In the genomic region with DNA sequence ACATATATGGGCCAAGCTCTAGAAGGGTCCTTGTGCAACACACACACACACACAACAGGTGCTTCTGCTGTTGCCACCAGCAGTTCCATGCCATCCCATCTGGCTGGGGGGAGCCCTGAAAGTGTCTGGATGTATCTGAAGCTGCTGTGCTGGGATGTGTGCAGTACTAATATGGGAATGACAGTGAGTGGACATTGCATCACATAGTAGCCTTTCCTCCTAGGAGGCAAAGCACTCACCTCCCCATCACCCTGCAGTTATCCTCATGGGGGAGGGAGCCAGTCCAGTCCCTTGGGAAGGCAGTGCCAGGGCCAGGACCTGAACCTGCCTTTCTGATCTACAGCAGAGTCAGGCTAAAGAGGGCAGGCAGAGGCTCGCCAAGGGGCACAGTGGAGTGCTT, we compare ENCODE assay signal across 20 cellular contexts.
DNase-seq lines count a peak whose midpoint lies in the region; ATAC-seq and TF ChIP-seq lines count a peak whose summit lies in the region.
"Had no signal": no experiment of that assay in that cellular context is flagged by ENCODE, and none has a peak within 500 bp of the region (broad histone marks: within the 10 kb centered on the region; RNA-seq: fewer than 3 reads in every experiment).

No MANE protein-coding gene starts in this region.

- H3K18ac ChIP-seq in IMR-90 (ENCODE audit: low read depth, low read length) (peak overlapping the region; percentile 82), mesenchymal stem cell (ENCODE audit: low read depth in 1 of 2, low read length in 2 of 2) (peak overlapping the region in 1 of 2 experiments; percentile 92)

- peaks cover 27% of the 10 kb centered on the region for H3K27me3 Mint-ChIP-seq in T-helper 17 cell
- H3K27me3 Mint-ChIP-seq: B cell; CD4-positive, CD25-positive, alpha-beta regulatory T cell had no signal

- no peak overlapping the region; the same call in 1 of the 2 replicates for H3K23ac ChIP-seq in IMR-90 (ENCODE audit: low read depth, low read length)
- peak overlapping the region in 1 of 2 experiments; percentile 78 for H3K23ac ChIP-seq in mesenchymal stem cell (ENCODE audit: low read length in 2 of 2)

- TF ChIP-seq CTCF in IMR-90 (conservative IDR thresholded peaks at IDR 0.05; ENCODE audit: low read depth, low read length): no peak
- TF ChIP-seq CTCF in transverse colon (IDR thresholded peaks at IDR 0.05): no peak

- peak overlapping the region; percentile 91 for H3K4ac ChIP-seq in IMR-90 (ENCODE audit: low read depth, low read length)
- H3K4ac ChIP-seq in mesenchymal stem cell (ENCODE audit: low read depth in 1 of 2, low read length in 2 of 2): peak overlapping the region in 1 of 2 experiments; percentile 61

- peak overlapping the region; percentile 20; the same call in 1 of the 2 replicates for H3K9ac ChIP-seq in IMR-90 (ENCODE audit: low read depth, low read length)
- no peak overlapping the region for H3K9ac ChIP-seq in mesenchymal stem cell (ENCODE audit: low read length)
- H3K9ac ChIP-seq: BLaER1 had no signal

- H4K91ac ChIP-seq in IMR-90 (ENCODE audit: insufficient read depth, low read depth, low read length) (peak overlapping the region; percentile 96), mesenchymal stem cell (ENCODE audit: low read length) (peak overlapping the region; percentile 35)

- H3K4me3 ChIP-seq in IMR-90 (ENCODE audit: insufficient read depth, low read depth, low read length) (no peak overlapping the region), mesenchymal stem cell (ENCODE audit: insufficient read depth in 1 of 2, low read depth in 1 of 2, low read length in 2 of 2) (no peak overlapping the region), transverse colon (no peak overlapping the region)
- H3K4me3 ChIP-seq: BLaER1, GM23338 had no signal

- peak overlapping the region; percentile 84 for H2BK20ac ChIP-seq in IMR-90 (ENCODE audit: low read depth, low read length)

- H3K4me1 ChIP-seq in IMR-90 (ENCODE audit: control insufficient read depth, insufficient read depth, low read length): peaks cover 46% of the 10 kb centered on the region
- peaks cover 38% of the 10 kb centered on the region for H3K4me1 ChIP-seq in mesenchymal stem cell (ENCODE audit: control insufficient read depth, insufficient read depth, low read depth, low read length)
- peaks cover 5 to 28% (median 21%) of the 10 kb centered on the region in 4 donors for H3K4me1 ChIP-seq in transverse colon

- WGBS in IMR-90 (ENCODE audit: extremely low coverage in 2 of 2, insufficient read length in 1 of 2), 2 experiments: 100% methylated on average over 1 of the region's 1 CpG; no CpG with 5 or more reads in 1 of the 2 experiments
- 100% methylated on average over 1 of the region's 1 CpG for WGBS in mesenchymal stem cell
- no CpG with 5 or more reads among the region's 1 CpG for WGBS in transverse colon (ENCODE audit: low coverage in 1 of 2), 2 donors

- H2BK5ac ChIP-seq in IMR-90 (ENCODE audit: low read depth, low read length, poor library complexity, severe bottlenecking) (peak overlapping the region; percentile 64), mesenchymal stem cell (ENCODE audit: low read depth, low read length, poor library complexity, severe bottlenecking) (no peak overlapping the region)

- no peaks in the 10 kb centered on the region for H3K27me3 ChIP-seq in IMR-90 (ENCODE audit: control insufficient read depth, insufficient read depth, low read length)
- H3K27me3 ChIP-seq in mesenchymal stem cell (ENCODE audit: control insufficient read depth in 1 of 2, insufficient read depth in 1 of 2, low read length in 2 of 2): no peaks in the 10 kb centered on the region
- no peaks in the 10 kb centered on the region for H3K27me3 ChIP-seq in transverse colon
- H3K27me3 ChIP-seq: BLaER1 had no signal

- no peak for TF ChIP-seq EP300 in transverse colon (IDR thresholded peaks at IDR 0.05; ENCODE audit: low read depth)

- H3K14ac ChIP-seq in IMR-90 (replicated peaks; ENCODE audit: low read depth, low read length) (peak overlapping the region; percentile 41), mesenchymal stem cell (ENCODE audit: low read length in 2 of 2) (peak overlapping the region in 1 of 2 experiments; percentile 51)

- H3K79me1 ChIP-seq in IMR-90 (ENCODE audit: low read depth in 1 of 2, low read length in 2 of 2): peaks cover 14 to 47% of the 10 kb centered on the region in 2 experiments; a peak in 3 of 4 replicates
- H3K79me1 ChIP-seq in mesenchymal stem cell (replicated peaks; ENCODE audit: low read length, poor library complexity, severe bottlenecking): no peaks in the 10 kb centered on the region

- no peak overlapping the region for H3K27ac Mint-ChIP-seq in T-helper 17 cell
- H3K27ac Mint-ChIP-seq: B cell; CD4-positive, CD25-positive, alpha-beta regulatory T cell; CD8-positive, alpha-beta T cell; GM23338; H9; HFFc6 had no signal

- peak overlapping the region; percentile 19 for H2AK9ac ChIP-seq in IMR-90 (replicated peaks; ENCODE audit: low read depth, low read length, poor library complexity)

- H4K5ac ChIP-seq in IMR-90 (ENCODE audit: low read depth, low read length): peak overlapping the region; percentile 71

- H2BK12ac ChIP-seq in mesenchymal stem cell (ENCODE audit: low read length in 2 of 2): peak overlapping the region; percentile 75 to 89

- dilution Hi-C loops in IMR-90 (cut with HindIII; ENCODE audit: low sequenced_read_pairs, unreplicated experiment): no loop called here

- POLR2A ChIA-PET in IMR-90 (lab: Charles Lee; ENCODE audit: unreplicated experiment): no interaction called here

- H3K9me3 ChIP-seq in IMR-90 (ENCODE audit: control insufficient read depth, insufficient read depth, low read length): no peaks in the 10 kb centered on the region
- H3K9me3 ChIP-seq in mesenchymal stem cell (ENCODE audit: control insufficient read depth, low read length): no peaks in the 10 kb centered on the region
- H3K9me3 ChIP-seq in transverse colon: no peaks in the 10 kb centered on the region
- no peaks in the 10 kb centered on the region for H3K9me3 ChIP-seq in T-helper 17 cell (ENCODE audit: control insufficient read depth, low read length, poor library complexity, severe bottlenecking)

- peak overlapping the region; percentile 52 for H2AFZ ChIP-seq in IMR-90 (replicated peaks; ENCODE audit: low read length, poor library complexity)
- H2AFZ ChIP-seq in mesenchymal stem cell (ENCODE audit: low read depth, low read length): no peak overlapping the region
- H2AFZ ChIP-seq: GM23338 had no signal

- H2BK120ac ChIP-seq in IMR-90 (ENCODE audit: low read depth, low read length) (peak overlapping the region; percentile 88), mesenchymal stem cell (ENCODE audit: low read depth, low read length) (no peak overlapping the region)

- H3K27ac ChIP-seq in IMR-90 (ENCODE audit: insufficient read depth, low read length): peak overlapping the region; percentile 4; the same call in 1 of the 2 replicates
- no peak overlapping the region for H3K27ac ChIP-seq in mesenchymal stem cell (ENCODE audit: low read length, poor library complexity, severe bottlenecking)
- H3K27ac ChIP-seq in transverse colon: no peak overlapping the region
- H3K27ac ChIP-seq: BLaER1, C4-2B had no signal

- CTCF ChIA-PET in IMR-90 (lab: Yijun Ruan, JAX): no interaction called here

- H3K36me3 Mint-ChIP-seq in T-helper 17 cell (ENCODE audit: low read depth): no peaks in the 10 kb centered on the region
- H3K36me3 Mint-ChIP-seq: CD4-positive, CD25-positive, alpha-beta regulatory T cell; CD8-positive, alpha-beta T cell had no signal

- H2BK15ac ChIP-seq in IMR-90 (ENCODE audit: low read depth, low read length) (peak overlapping the region; percentile 61; the same call in 2 of the 3 replicates), mesenchymal stem cell (ENCODE audit: low read depth, poor library complexity, severe bottlenecking) (no peak overlapping the region)

- H3K4me2 ChIP-seq in IMR-90 (ENCODE audit: low read depth, low read length) (no peak overlapping the region), mesenchymal stem cell (ENCODE audit: low read length, poor library complexity, severe bottlenecking) (no peak overlapping the region)
- H3K4me2 ChIP-seq: BLaER1, GM23338 had no signal

- H4K20me1 ChIP-seq in IMR-90 (ENCODE audit: insufficient read depth, low read length): no peaks in the 10 kb centered on the region
- H4K20me1 ChIP-seq: BLaER1 had no signal

- H2AK5ac ChIP-seq in IMR-90 (ENCODE audit: low read depth, low read length) (peak overlapping the region; percentile 97), mesenchymal stem cell (ENCODE audit: low read length, severe bottlenecking) (peak overlapping the region; percentile 77)

- H3K4me3 Mint-ChIP-seq in T-helper 17 cell: no peak overlapping the region
- H3K4me3 Mint-ChIP-seq: B cell; CD4-positive, CD25-positive, alpha-beta regulatory T cell; CD8-positive, alpha-beta T cell; GM23338; H9; HFFc6 had no signal

- H3K36me3 ChIP-seq in IMR-90 (ENCODE audit: control insufficient read depth, insufficient read depth, low read length) (no peaks in the 10 kb centered on the region), mesenchymal stem cell (ENCODE audit: control insufficient read depth in 1 of 2, insufficient read depth in 2 of 2, low read depth in 1 of 2, low read length in 2 of 2) (no peaks in the 10 kb centered on the region), transverse colon (no peaks in the 10 kb centered on the region)
- H3K36me3 ChIP-seq: BLaER1 had no signal

- H3K9me1 ChIP-seq in IMR-90 (ENCODE audit: insufficient read depth, low read length): peaks cover 46% of the 10 kb centered on the region

- intact Hi-C loops in IMR-90 (cut with micrococcal nuclease): no loop called here
- intact Hi-C loops in transverse colon (cut with DNase I; ENCODE audit: low total_unique reads): no loop called here

- no peak for ATAC-seq in IMR-90 (ENCODE audit: low read depth)
- ATAC-seq in GM18907 (IDR thresholded peaks at IDR 0.05; ENCODE audit: unreplicated experiment): no peak
- no peak for ATAC-seq in T-helper 17 cell
- ATAC-seq: CD8-positive, alpha-beta T cell; GM23338; HCT116 had no signal

- DNase-seq in EH (ENCODE audit: low read depth) (peak; percentile 67), GM03348 (ENCODE audit: low spot score) (peak; percentile 34), IMR-90 (peak; percentile 32), mesenchymal stem cell (no peak), transverse colon (no peak), T-helper 17 cell (no peak), NCI-H2196 (lab: John Stamatoyannopoulos, UW; ENCODE audit: unreplicated experiment) (no peak)
- DNase-seq: CD4-positive, CD25-positive, alpha-beta regulatory T cell; CD8-positive, alpha-beta T cell; DMS 273 treated with DMSO at 0.1 percent for 48 hours; DMS79; GF-D8; H9; HFFc6 had no signal

- in situ Hi-C loops in IMR-90 (cut with MboI; ENCODE audit: low sequenced_read_pairs): no loop called here
- in situ Hi-C loops in transverse colon (cut with MboI; ENCODE audit: low pct_ligation_motif_present in 1 of 4, low pct_unique_long_range_greater_than_20kb in 1 of 4, low sequenced_read_pairs in 3 of 4): loop anchor here in 1 of 4 donors (10.0 kb wide), 1 partner anchor 207 kb away; the partner anchor contains the start of gene CACNA1C

- BruUV-seq in IMR-90 (replicated peaks; lab: Mats Ljungman, UMichigan): no TSS peak

- TF ChIP-seq RAD21 in IMR-90 (IDR thresholded peaks at IDR 0.05; ENCODE audit: low read length): no peak

- H3K56ac ChIP-seq in IMR-90 (ENCODE audit: extremely low read depth, insufficient read depth, low read length): no peak overlapping the region

- H4K8ac ChIP-seq in IMR-90 (ENCODE audit: low read depth in 2 of 2, low read length in 2 of 2): peak overlapping the region; percentile 15 to 74; a peak in 3 of 4 replicates
- H4K8ac ChIP-seq in mesenchymal stem cell (ENCODE audit: low read length): no peak overlapping the region

- no peak for TF ChIP-seq POLR2A in IMR-90 (IDR thresholded peaks at IDR 0.05; ENCODE audit: low read depth, low read length)
- no peak for TF ChIP-seq POLR2A in transverse colon (IDR thresholded peaks at IDR 0.05)

- H3K4me1 Mint-ChIP-seq in T-helper 17 cell: no peaks in the 10 kb centered on the region

Comparison
In these comparisons a context has a peak if more than half of its experiments do, and no peak if none do; other contexts are left out.
1. DNase-seq: peak in EH (single experiment), GM03348 (single experiment) and IMR-90 (single experiment); none in mesenchymal stem cell (single experiment), transverse colon (single experiment), T-helper 17 cell (0 of 3) and NCI-H2196 (single experiment).